ENCODE assay signal across 9 cellular contexts in genomic region chr9:90460220-90460619, GRCh38.
"Had no signal": no experiment of that assay in that cellular context is flagged by ENCODE, and none has a peak within 500 bp of the region (broad histone marks: within the 10 kb centered on the region; RNA-seq: fewer than 3 reads in every experiment).

No MANE protein-coding gene starts in this region.

- H3K4me1 Mint-ChIP-seq: activated CD8-positive, alpha-beta memory T cell treated with anti-CD3 and anti-CD28 coated beads, Interleukin-2, amount 10 ng/mL, durations not matched to agents 7 days and 5 days had no signal

- H3K27ac ChIP-seq: ascending aorta, esophagus muscularis mucosa, skin epidermis had no signal

- DNase-seq: activated CD4-positive, alpha-beta T cell treated with anti-CD3 and anti-CD28 coated beads, Interleukin-2, amount 50 U/mL, for 4 hours; activated CD8-positive, alpha-beta memory T cell treated with anti-CD3 and anti-CD28 coated beads, Interleukin-2, amount 10 ng/mL, durations not matched to agents 7 days and 5 days; activated gamma-delta T cell treated with Interleukin-2 at 50 U/mL for 16 hours; activated T-cell treated with anti-CD3 and anti-CD28 coated beads, Interleukin-2, amount 50 U/mL, for 24 hours; head of caudate nucleus had no signal

- H3K4me1 ChIP-seq: ascending aorta, esophagus muscularis mucosa had no signal

- H3K36me3 Mint-ChIP-seq: activated CD8-positive, alpha-beta memory T cell treated with anti-CD3 and anti-CD28 coated beads, Interleukin-2, amount 10 ng/mL, durations not matched to agents 7 days and 5 days had no signal

- H3K27ac Mint-ChIP-seq: activated CD8-positive, alpha-beta memory T cell treated with anti-CD3 and anti-CD28 coated beads, Interleukin-2, amount 10 ng/mL, durations not matched to agents 7 days and 5 days; activated T-cell treated with anti-CD3 and anti-CD28 coated beads, Interleukin-2, amount 50 U/mL, for 24 hours had no signal

- H3K9me3 Mint-ChIP-seq: activated T-cell treated with anti-CD3 and anti-CD28 coated beads, Interleukin-2, amount 50 U/mL, for 24 hours had no signal

- H3K27me3 ChIP-seq: ascending aorta had no signal

- ATAC-seq: activated CD4-positive, CD25-positive, alpha-beta regulatory T cell treated with anti-CD3 and anti-CD28 coated beads, Interleukin-2, amount 50 U/mL, for 24 hours; activated CD8-positive, alpha-beta memory T cell treated with anti-CD3 and anti-CD28 coated beads, Interleukin-2, amount 10 ng/mL, durations not matched to agents 7 days and 5 days had no signal

- H3K36me3 ChIP-seq: ascending aorta, esophagus muscularis mucosa had no signal

- H3K4me3 Mint-ChIP-seq: activated CD8-positive, alpha-beta memory T cell treated with anti-CD3 and anti-CD28 coated beads, Interleukin-2, amount 10 ng/mL, durations not matched to agents 7 days and 5 days; activated T-cell treated with anti-CD3 and anti-CD28 coated beads, Interleukin-2, amount 50 U/mL, for 24 hours had no signal

- H3K4me3 ChIP-seq: ascending aorta, esophagus muscularis mucosa, skin epidermis had no signal

- H3K9me3 ChIP-seq: ascending aorta, esophagus muscularis mucosa had no signal
